ENCODE assay signal across 18 cellular contexts in genomic region chr1:22030473-22030872, GRCh38. TPM values are rescaled to one million over a fixed set of nuclear protein-coding genes. Genes with fewer than 3 reads are reported as not detected.
A peak's percentile ranks its signal among the peaks of the same experiment; 100 is the strongest.
DNase-seq lines count a peak whose midpoint lies in the region; ATAC-seq and TF ChIP-seq lines count a peak whose summit lies in the region.
"Had no signal": no experiment of that assay in that cellular context is flagged by ENCODE, and none has a peak within 500 bp of the region (broad histone marks: within the 10 kb centered on the region; RNA-seq: fewer than 3 reads in every experiment).

No MANE protein-coding gene starts in this region.

- no peaks in the 10 kb centered on the region for H3K36me3 ChIP-seq in mesodermal cell (ENCODE audit: control insufficient read depth, insufficient read depth, low read length)

- POLR2A ChIA-PET in T-cell (lab: Charles Lee) (interaction anchor here in 1 of 2 donors (1.0 to 1.7 kb wide), 2 partner anchors 10 to 35 kb away, joined by 5 to 7 read pairs; no protein-coding TSS in a partner anchor), WTC11 (lab: Charles Lee) (interaction anchor here (0.6 to 0.7 kb wide), 2 partner anchors 220 to 996 kb away, joined by 5 read pairs; no protein-coding TSS in a partner anchor)

- H3K4me3 ChIP-seq in mesodermal cell (ENCODE audit: extremely low read depth, insufficient read depth, low read length, poor library complexity, severe bottlenecking): no peak overlapping the region
- H3K4me3 ChIP-seq: K562 had no signal

- H3K27ac ChIP-seq in mesodermal cell (ENCODE audit: low read depth, low read length, severe bottlenecking): peak overlapping the region; percentile 5
- H3K27ac ChIP-seq: C4-2B had no signal

- peak overlapping the region; percentile 90 for H3K27ac Mint-ChIP-seq in activated naive CD4-positive, alpha-beta T cell treated with anti-CD3 and anti-CD28 coated beads, Interleukin-2, amount 10 ng/mL, durations not matched to agents 7 days and 5 days
- peak overlapping the region; percentile 57 to 81 for H3K27ac Mint-ChIP-seq in T-cell
- H3K27ac Mint-ChIP-seq in stimulated activated memory B cell treated with anti-CD40 and anti-IgM and Interleukin-4, amounts not matched to agents 10 μg/mL and 1 μg/mL and 100 μg/mL, for 72 hours: peak overlapping the region; percentile 78
- no peak overlapping the region for H3K27ac Mint-ChIP-seq in WTC11
- H3K27ac Mint-ChIP-seq: HFFc6 had no signal

- H3K9me3 Mint-ChIP-seq in activated naive CD4-positive, alpha-beta T cell treated with anti-CD3 and anti-CD28 coated beads, Interleukin-2, amount 10 ng/mL, durations not matched to agents 7 days and 5 days: no peaks in the 10 kb centered on the region
- H3K9me3 Mint-ChIP-seq in T-cell (no peaks in the 10 kb centered on the region), WTC11 (no peaks in the 10 kb centered on the region)
- no peaks in the 10 kb centered on the region for H3K9me3 Mint-ChIP-seq in stimulated activated memory B cell treated with anti-CD40 and anti-IgM and Interleukin-4, amounts not matched to agents 10 μg/mL and 1 μg/mL and 100 μg/mL, for 72 hours
- H3K9me3 Mint-ChIP-seq: HFFc6 had no signal

- DNase-seq in activated naive CD4-positive, alpha-beta T cell treated with anti-CD3 and anti-CD28 coated beads, Interleukin-2, amount 10 ng/mL, durations not matched to agents 7 days and 5 days: no peak
- no peak for DNase-seq in activated naive CD4-positive, alpha-beta T cell (lab: John Stamatoyannopoulos, UW)
- DNase-seq in T-cell (no peak), WTC11 (ENCODE audit: low spot score) (no peak), left colon (no peak)
- DNase-seq: DND-41, GF-D8, GOT3, HFFc6, NCI-H2227 treated with DMSO at 0.1 percent for 48 hours, NCI-H526, RPMI8226 had no signal

- H3K4me1 ChIP-seq in mesodermal cell (ENCODE audit: control insufficient read depth, insufficient read depth, low read length, poor library complexity, severe bottlenecking): peaks cover 4% of the 10 kb centered on the region

- peaks cover 73% of the 10 kb centered on the region for H3K4me1 Mint-ChIP-seq in activated naive CD4-positive, alpha-beta T cell treated with anti-CD3 and anti-CD28 coated beads, Interleukin-2, amount 10 ng/mL, durations not matched to agents 7 days and 5 days
- H3K4me1 Mint-ChIP-seq in T-cell (peaks cover 51 to 62% (median 61%) of the 10 kb centered on the region in 3 donors), WTC11 (peaks cover 10% of the 10 kb centered on the region)
- H3K4me1 Mint-ChIP-seq in stimulated activated memory B cell treated with anti-CD40 and anti-IgM and Interleukin-4, amounts not matched to agents 10 μg/mL and 1 μg/mL and 100 μg/mL, for 72 hours: peaks cover 37% of the 10 kb centered on the region

- H3K9me3 ChIP-seq in mesodermal cell (ENCODE audit: control insufficient read depth, low read length): no peaks in the 10 kb centered on the region

- no peak overlapping the region for H3K4me3 Mint-ChIP-seq in activated naive CD4-positive, alpha-beta T cell treated with anti-CD3 and anti-CD28 coated beads, Interleukin-2, amount 10 ng/mL, durations not matched to agents 7 days and 5 days
- H3K4me3 Mint-ChIP-seq in T-cell: peak overlapping the region in 1 of 3 donors; percentile 12
- no peak overlapping the region for H3K4me3 Mint-ChIP-seq in stimulated activated memory B cell treated with anti-CD40 and anti-IgM and Interleukin-4, amounts not matched to agents 10 μg/mL and 1 μg/mL and 100 μg/mL, for 72 hours
- H3K4me3 Mint-ChIP-seq in WTC11: no peak overlapping the region
- H3K4me3 Mint-ChIP-seq: HFFc6 had no signal

- ATAC-seq in T-cell (replicated peaks in 1 of 4) (no peak), GM21619 (IDR thresholded peaks at IDR 0.05; ENCODE audit: unreplicated experiment) (no peak), WTC11 (no peak), left colon (no peak)
- no peak for ATAC-seq in stimulated activated memory B cell treated with anti-CD40 and anti-IgM and Interleukin-4, amounts not matched to agents 10 μg/mL and 1 μg/mL and 100 μg/mL, for 72 hours
- ATAC-seq: K562 had no signal

- peaks cover 22% of the 10 kb centered on the region for H3K36me3 Mint-ChIP-seq in activated naive CD4-positive, alpha-beta T cell treated with anti-CD3 and anti-CD28 coated beads, Interleukin-2, amount 10 ng/mL, durations not matched to agents 7 days and 5 days
- H3K36me3 Mint-ChIP-seq in T-cell (peaks cover 3% of the 10 kb centered on the region), WTC11 (no peaks in the 10 kb centered on the region)
- H3K36me3 Mint-ChIP-seq in stimulated activated memory B cell treated with anti-CD40 and anti-IgM and Interleukin-4, amounts not matched to agents 10 μg/mL and 1 μg/mL and 100 μg/mL, for 72 hours: peaks cover 5% of the 10 kb centered on the region

- CTCF ChIA-PET in activated naive CD4-positive, alpha-beta T cell treated with anti-CD3 and anti-CD28 coated beads, Interleukin-2, amount 10 ng/mL, durations not matched to agents 7 days and 5 days (lab: Charles Lee): interaction anchor here (1.2 to 1.8 kb wide), 2 partner anchors 8 to 23 kb away, joined by 3 to 6 read pairs; no protein-coding TSS in a partner anchor
- CTCF ChIA-PET in T-cell (lab: Charles Lee) (interaction anchor here (0.7 to 1.5 kb wide), 3 partner anchors 23 to 92 kb away, joined by 3 to 5 read pairs (median 4); no protein-coding TSS in a partner anchor), WTC11 (lab: Charles Lee) (interaction anchor here (1.3 kb wide), 1 partner anchor 8 kb away, joined by 3 read pairs; no protein-coding TSS in a partner anchor)

- no peaks in the 10 kb centered on the region for H3K27me3 Mint-ChIP-seq in activated naive CD4-positive, alpha-beta T cell treated with anti-CD3 and anti-CD28 coated beads, Interleukin-2, amount 10 ng/mL, durations not matched to agents 7 days and 5 days
- H3K27me3 Mint-ChIP-seq in T-cell: no peaks in the 10 kb centered on the region
- H3K27me3 Mint-ChIP-seq in stimulated activated memory B cell treated with anti-CD40 and anti-IgM and Interleukin-4, amounts not matched to agents 10 μg/mL and 1 μg/mL and 100 μg/mL, for 72 hours: no peaks in the 10 kb centered on the region
- H3K27me3 Mint-ChIP-seq in WTC11 (ENCODE audit: low read depth): no peaks in the 10 kb centered on the region

- no peak for TF ChIP-seq CTCF in WTC11 (IDR thresholded peaks at IDR 0.05)

- intact Hi-C loops in left colon (cut with DNase I, micrococcal nuclease): no loop called here

- WGBS in mesodermal cell (ENCODE audit: insufficient coverage in 2 of 2), 2 experiments: 90 to 95% methylated on average over 2 to 3 of the region's 3 CpGs

TF ChIP-seq in WTC11, 78 proteins besides CTCF, POLR2A, EP300 and RAD21 (continues in another document):
- TF ChIP-seq SOX15 (CRISPR knock-in tag; IDR thresholded peaks at IDR 0.05) (no peak), SP1 (CRISPR knock-in tag; conservative IDR thresholded peaks at IDR 0.05) (no peak), ZNF317 (CRISPR knock-in tag; IDR thresholded peaks at IDR 0.05; ENCODE audit: borderline replicate concordance, low read depth) (no peak), SMAD3 (CRISPR knock-in tag; IDR thresholded peaks at IDR 0.05; ENCODE audit: borderline replicate concordance) (no peak), ZNF219 (CRISPR knock-in tag; IDR thresholded peaks at IDR 0.05; ENCODE audit: borderline replicate concordance) (no peak), TEAD1 (CRISPR knock-in tag; IDR thresholded peaks at IDR 0.05) (no peak), SMAD4 (CRISPR knock-in tag; IDR thresholded peaks at IDR 0.05) (no peak), ZNF671 (CRISPR knock-in tag; IDR thresholded peaks at IDR 0.05) (no peak), ATF6 (CRISPR knock-in tag; IDR thresholded peaks at IDR 0.05) (no peak), ZNF396 (CRISPR knock-in tag; IDR thresholded peaks at IDR 0.05; ENCODE audit: borderline replicate concordance) (no peak), IRF1 (CRISPR knock-in tag; IDR thresholded peaks at IDR 0.05) (no peak)

RNA-seq across cellular contexts. Expression of gene CDC42, which starts 22.0 kb away (rescaled TPM):
- 100 to 1,000 TPM; 181 to 348 (median 192) TPM for total RNA-seq in T-cell
- polyA plus RNA-seq in mesodermal cell (2013, experiment 1 of 2): 350 TPM
- polyA plus RNA-seq in mesodermal cell (2013, experiment 2 of 2): 335 TPM
- total RNA-seq in WTC11 (2021): 169 to 182 TPM (median 171 TPM) in 3 replicates
- 100 to 1,000 TPM; 269 to 323 TPM for total RNA-seq in left colon

RNA-seq across cellular contexts. Expression of gene CELA3A, which starts 29.0 kb away (rescaled TPM):
- 10 to 100 TPM in 3 of 5 donors, not detected in 2; 11.4 to 15.6 (median 13.3) TPM for total RNA-seq in T-cell
- not detected for polyA plus RNA-seq in mesodermal cell (2013, experiment 1 of 2)
- not detected for polyA plus RNA-seq in mesodermal cell (2013, experiment 2 of 2)
- 7.2 to 9.6 TPM (median 8.0 TPM) in 3 replicates for total RNA-seq in WTC11 (2021)
- 1 to 10 TPM; 1.1 to 2.1 TPM for total RNA-seq in left colon
- total RNA-seq: HFFc6, OCI-LY7 had no signal
- polyA plus RNA-seq: K562 had no signal

RNA-seq across cellular contexts. Expression of gene CELA3B, which starts 53.7 kb away (rescaled TPM):
- total RNA-seq in T-cell: 1 to 10 TPM in 3 of 5 donors, not detected in 2; 6.9 to 7.5 (median 7.3) TPM
- polyA plus RNA-seq in mesodermal cell (2013, experiment 1 of 2): not detected
- not detected for polyA plus RNA-seq in mesodermal cell (2013, experiment 2 of 2)
- total RNA-seq in WTC11 (2021): 4.4 to 6.7 TPM (median 5.0 TPM) in 3 replicates
- total RNA-seq in left colon: 1 to 10 TPM in 1 of 2 donors, under 1 TPM in 1; 0.76 to 2.0 TPM
- total RNA-seq: HFFc6, OCI-LY7 had no signal
- polyA plus RNA-seq: K562 had no signal
